Comparison of ENCODE assay signal across 13 cellular contexts in genomic region chr17:13562271-13562800, GRCh38. TPM values are rescaled to one million over a fixed set of nuclear protein-coding genes. Genes with fewer than 3 reads are reported as not detected.
DNase-seq lines count a peak whose midpoint lies in the region; ATAC-seq and TF ChIP-seq lines count a peak whose summit lies in the region.
"Had no signal": no experiment of that assay in that cellular context is flagged by ENCODE, and none has a peak within 500 bp of the region (broad histone marks: within the 10 kb centered on the region; RNA-seq: fewer than 3 reads in every experiment).

No MANE protein-coding gene starts in this region.

- H3K9me3 ChIP-seq in mammary epithelial cell (replicated peaks; ENCODE audit: insufficient read depth, low read length), result no peaks in the 10 kb centered on the region
- no peaks in the 10 kb centered on the region for H3K9me3 ChIP-seq in lung (ENCODE audit: control insufficient read depth in 2 of 2, insufficient read depth in 1 of 2, low read length in 1 of 2)
- H3K9me3 ChIP-seq in T-helper 17 cell (ENCODE audit: control insufficient read depth, low read length, poor library complexity, severe bottlenecking), result no peaks in the 10 kb centered on the region

- H3K4me1 ChIP-seq in mammary epithelial cell (ENCODE audit: insufficient read depth, low read length) (peaks cover 16% of the 10 kb centered on the region), lung (ENCODE audit: control insufficient read depth in 2 of 2, insufficient read depth in 2 of 2, low read length in 2 of 2) (no peaks in the 10 kb centered on the region)

- DNase-seq in AG09309 (ENCODE audit: low read depth) (peak; percentile 74), HuH-7 (ENCODE audit: low spot score) (peak; percentile 17), mammary epithelial cell (peak; percentile 82), lung (ENCODE audit: low spot score) (peak; percentile 41), T-helper 17 cell (no peak), NOMO-1 treated with dmso at 0.1 percent for 144 hours (lab: John Stamatoyannopoulos, UW; ENCODE audit: unreplicated experiment) (no peak)
- no peak for DNase-seq in activated effector memory CD4-positive, alpha-beta T cell treated with anti-CD3 and anti-CD28 coated beads, Interleukin-2, amount 50 U/mL, for 16 hours
- DNase-seq: activated CD8-positive, alpha-beta T cell treated with anti-CD3 and anti-CD28 coated beads, Interleukin-2, amount 10 ng/mL, durations not matched to agents 7 days and 5 days; CD4-positive, CD25-positive, alpha-beta regulatory T cell; NCI-H510A; stimulated activated CD4-positive, alpha-beta T cell treated with anti-CD3 and anti-CD28 coated beads, Interleukin-2, amount 100 ng/mL, for 24 hours had no signal

- TF ChIP-seq CTCF in AG09309 (IDR thresholded peaks at IDR 0.05; ENCODE audit: control insufficient read depth, insufficient read depth, low read depth, low read length, missing control alignments) (no peak), mammary epithelial cell (conservative IDR thresholded peaks at IDR 0.05 in 1 of 2, IDR thresholded peaks at IDR 0.05 in 1 of 2; ENCODE audit: extremely low read depth in 1 of 2, insufficient read depth in 1 of 2, low read depth in 1 of 2, low read length in 2 of 2) (no peak), lung (IDR thresholded peaks at IDR 0.05; ENCODE audit: control extremely low read depth, extremely low read depth) (no peak)

- H3K4me3 Mint-ChIP-seq in T-helper 17 cell, result no peak overlapping the region
- H3K4me3 Mint-ChIP-seq: activated CD8-positive, alpha-beta T cell treated with anti-CD3 and anti-CD28 coated beads, Interleukin-2, amount 10 ng/mL, durations not matched to agents 7 days and 5 days; CD4-positive, CD25-positive, alpha-beta regulatory T cell had no signal

- H3K27me3 Mint-ChIP-seq in T-helper 17 cell, result peaks cover 22% of the 10 kb centered on the region

- no peak for ATAC-seq in lung (ENCODE audit: insufficient read depth, low FRiP score)
- ATAC-seq in HG03039 (IDR thresholded peaks at IDR 0.05; ENCODE audit: unreplicated experiment), result no peak
- ATAC-seq in T-helper 17 cell, result no peak
- ATAC-seq: activated CD8-positive, alpha-beta T cell treated with anti-CD3 and anti-CD28 coated beads, Interleukin-2, amount 10 ng/mL, durations not matched to agents 7 days and 5 days; GM12878 had no signal

- WGBS in mammary epithelial cell (ENCODE audit: low coverage, missing lambda C conversion rate), result 44% methylated on average over 12 of the region's 13 CpGs
- 70 to 84% methylated on average over 13 of the region's 13 CpGs for WGBS in lung, 2 donors

- H3K36me3 ChIP-seq in mammary epithelial cell (ENCODE audit: insufficient read depth, low read length), result no peaks in the 10 kb centered on the region
- no peaks in the 10 kb centered on the region for H3K36me3 ChIP-seq in lung (ENCODE audit: control insufficient read depth in 2 of 2, insufficient read depth in 2 of 2, low read length in 2 of 2)

- no peaks in the 10 kb centered on the region for H3K36me3 Mint-ChIP-seq in T-helper 17 cell (ENCODE audit: low read depth)
- H3K36me3 Mint-ChIP-seq: CD4-positive, CD25-positive, alpha-beta regulatory T cell had no signal

- in situ Hi-C loops in mammary epithelial cell (cut with MboI; ENCODE audit: low sequenced_read_pairs in 2 of 2), result no loop called here

- intact Hi-C loops in mammary epithelial cell (cut with micrococcal nuclease), result no loop called here

- CTCF ChIA-PET in mammary epithelial cell (lab: Charles Lee; ENCODE audit: low non-redundant PET), result interaction anchor here (0.7 kb wide), 1 partner anchor 116 kb away, joined by 3 read pairs; no protein-coding TSS in a partner anchor

- H3K27me3 ChIP-seq in mammary epithelial cell (ENCODE audit: insufficient read depth, low read length) (no peaks in the 10 kb centered on the region), lung (ENCODE audit: control insufficient read depth, insufficient read depth) (no peaks in the 10 kb centered on the region)

- no peaks in the 10 kb centered on the region for H3K79me2 ChIP-seq in mammary epithelial cell (ENCODE audit: insufficient read depth, low read length)

- H3K4me2 ChIP-seq in mammary epithelial cell (ENCODE audit: insufficient read depth, low read depth, low read length), result no peak overlapping the region

- no peaks in the 10 kb centered on the region for H4K20me1 ChIP-seq in mammary epithelial cell (ENCODE audit: insufficient read depth, low read length)

- dilution Hi-C loops in mammary epithelial cell (cut with HindIII; ENCODE audit: low sequenced_read_pairs), result no loop called here

- no peak overlapping the region for H3K9ac ChIP-seq in mammary epithelial cell (ENCODE audit: insufficient read depth, low read length)

- H3K27ac ChIP-seq in mammary epithelial cell (ENCODE audit: insufficient read depth, low read depth, low read length) (no peak overlapping the region), lung (ENCODE audit: low read depth in 1 of 2, low read length in 1 of 2) (no peak overlapping the region)

- BruUV-seq in mammary epithelial cell (replicated peaks; lab: Mats Ljungman, UMichigan), result no TSS peak

- peak overlapping the region; percentile 86 for H2AFZ ChIP-seq in mammary epithelial cell (ENCODE audit: low read depth, low read length)

- H3K4me1 Mint-ChIP-seq in T-helper 17 cell, result peaks cover 4% of the 10 kb centered on the region

- H3K27ac Mint-ChIP-seq in T-helper 17 cell, result no peak overlapping the region
- H3K27ac Mint-ChIP-seq: activated CD8-positive, alpha-beta T cell treated with anti-CD3 and anti-CD28 coated beads, Interleukin-2, amount 10 ng/mL, durations not matched to agents 7 days and 5 days had no signal

- H3K4me3 ChIP-seq in AG09309 (ENCODE audit: control insufficient read depth, low read depth, low read length), result peak overlapping the region; percentile 39
- H3K4me3 ChIP-seq in mammary epithelial cell (replicated peaks in 1 of 3; ENCODE audit: insufficient read depth in 1 of 3, low read depth in 2 of 3, low read length in 3 of 3), result no peak overlapping the region
- H3K4me3 ChIP-seq in lung, result no peak overlapping the region
- H3K4me3 ChIP-seq: GM12878 had no signal

RNA-seq across cellular contexts. Expression of gene HS3ST3A1, which starts 39.4 kb away (rescaled TPM):
- total RNA-seq in mammary epithelial cell (1 to 10 TPM; 1.0 to 1.7 TPM), lung (1 to 10 TPM; 3.8 to 8.0 TPM), T-helper 17 cell (1 to 10 TPM in 1 of 2 donors, not detected in 1; 1.4 TPM)
- polyA plus RNA-seq in mammary epithelial cell (1.4 TPM), lung (1 to 10 TPM in 1 of 2 donors, under 1 TPM in 1; 0.18 to 7.4 TPM)
- polyA minus RNA-seq in mammary epithelial cell, result 0.16 TPM
- total RNA-seq: activated CD8-positive, alpha-beta T cell treated with anti-CD3 and anti-CD28 coated beads, Interleukin-2, amount 10 ng/mL, durations not matched to agents 7 days and 5 days; GM12878 had no signal

Comparison
In these comparisons a context has a peak if more than half of its experiments do, and no peak if none do; other contexts are left out.
1. DNase-seq: peak in AG09309 (single experiment), HuH-7 (single experiment), mammary epithelial cell (single experiment) and lung (single experiment); none in activated effector memory CD4-positive, alpha-beta T cell treated with anti-CD3 and anti-CD28 coated beads, Interleukin-2, amount 50 U/mL, for 16 hours (single experiment), T-helper 17 cell (0 of 3) and NOMO-1 treated with dmso at 0.1 percent for 144 hours (single experiment).